ENCODE assay signal across 8 cellular contexts in the genomic region with DNA sequence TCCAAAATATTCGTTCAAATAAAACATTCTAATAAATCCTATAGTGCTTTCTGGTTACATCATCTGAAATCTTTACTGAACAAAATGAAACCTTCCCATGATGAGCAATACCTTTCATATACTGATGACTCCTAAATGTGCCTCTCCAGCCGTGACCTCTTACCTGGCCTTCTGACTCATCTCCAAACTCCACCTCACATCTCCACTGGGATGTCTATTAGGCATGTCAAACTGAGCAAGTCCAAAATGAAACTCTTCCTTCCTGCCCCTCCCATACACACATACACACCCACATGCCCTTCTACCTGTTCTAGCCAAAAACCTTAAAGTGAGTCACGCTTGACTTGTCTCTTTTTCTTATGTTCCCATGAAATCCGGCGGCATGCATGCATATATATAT. TPM values are rescaled to one million over a fixed set of nuclear protein-coding genes. Genes with fewer than 3 reads are reported as not detected.
DNase-seq lines count a peak whose midpoint lies in the region; ATAC-seq and TF ChIP-seq lines count a peak whose summit lies in the region.

No MANE protein-coding gene starts in this region.

- intact Hi-C loops in natural killer cell (cut with micrococcal nuclease) (no loop called here), ascending aorta (cut with DNase I) (no loop called here)

- POLR2A ChIA-PET in RWPE1 (lab: Yijun Ruan, JAX; ENCODE audit: low non-redundant PET), result interaction anchor here (0.6 kb wide), 1 partner anchor 39 kb away, joined by 3 read pairs; no protein-coding TSS in a partner anchor

- TF ChIP-seq CTCF in RWPE1 (conservative IDR thresholded peaks at IDR 0.05; ENCODE audit: low read depth) (no peak), natural killer cell (IDR thresholded peaks at IDR 0.05) (no peak), endodermal cell (conservative IDR thresholded peaks at IDR 0.05) (no peak), ascending aorta (IDR thresholded peaks at IDR 0.05) (no peak), osteoblast (IDR thresholded peaks at IDR 0.05; ENCODE audit: extremely low read depth, low read depth, low read length) (no peak)

- H3K36me3 Mint-ChIP-seq in natural killer cell, result peaks cover 26% of the 10 kb centered on the region
- H3K36me3 Mint-ChIP-seq in endodermal cell (ENCODE audit: low read depth), result no peaks in the 10 kb centered on the region

- peak overlapping the region; percentile 81 for H3K27ac ChIP-seq in RWPE1
- no peak overlapping the region for H3K27ac ChIP-seq in endodermal cell (ENCODE audit: low read depth, low read length)
- no peak overlapping the region for H3K27ac ChIP-seq in ascending aorta
- H3K27ac ChIP-seq in osteoblast (ENCODE audit: low read depth, low read length), result no peak overlapping the region

- H3K9me3 ChIP-seq in endodermal cell (ENCODE audit: control insufficient read depth, low read length) (no peaks in the 10 kb centered on the region), ascending aorta (no peaks in the 10 kb centered on the region), osteoblast (ENCODE audit: low read depth, low read length) (no peaks in the 10 kb centered on the region)

- H3K4me3 ChIP-seq in endodermal cell (ENCODE audit: low read length), result no peak overlapping the region
- H3K4me3 ChIP-seq in ascending aorta, result no peak overlapping the region
- no peak overlapping the region for H3K4me3 ChIP-seq in osteoblast (ENCODE audit: insufficient read depth, low read length)

- ATAC-seq in GM18861 (IDR thresholded peaks at IDR 0.05; ENCODE audit: unreplicated experiment) (peak; percentile 91), HG02678 (IDR thresholded peaks at IDR 0.05; ENCODE audit: unreplicated experiment) (peak; percentile 88), natural killer cell (peak in 1 of 3 donors; percentile 47)

- H3K36me3 ChIP-seq in endodermal cell (ENCODE audit: control insufficient read depth, insufficient read depth, low read length) (no peaks in the 10 kb centered on the region), ascending aorta (no peaks in the 10 kb centered on the region), osteoblast (ENCODE audit: insufficient read depth, low read length) (no peaks in the 10 kb centered on the region)

- no peaks in the 10 kb centered on the region for H4K20me1 ChIP-seq in osteoblast (ENCODE audit: insufficient read depth, low read length)

- H3K27me3 Mint-ChIP-seq in natural killer cell (ENCODE audit: low read depth in 2 of 2) (no peaks in the 10 kb centered on the region), endodermal cell (ENCODE audit: insufficient read depth) (no peaks in the 10 kb centered on the region)

- no peak overlapping the region for H2AFZ ChIP-seq in osteoblast (ENCODE audit: low read length)

- DNase-seq in RWPE1 (ENCODE audit: low spot score), result peak; percentile 98
- no peak for DNase-seq in natural killer cell
- no peak for DNase-seq in endodermal cell
- no peak for DNase-seq in ascending aorta (ENCODE audit: low spot score in 2 of 2)
- no peak for DNase-seq in mesenteric fat pad (ENCODE audit: low spot score)
- no peak for DNase-seq in osteoblast (ENCODE audit: insufficient read length, low spot score, missing footprints)

- H3K9me3 Mint-ChIP-seq in natural killer cell (no peaks in the 10 kb centered on the region), endodermal cell (no peaks in the 10 kb centered on the region)

- H3K4me3 Mint-ChIP-seq in natural killer cell (no peak overlapping the region), endodermal cell (no peak overlapping the region)

- no peaks in the 10 kb centered on the region for H3K79me2 ChIP-seq in osteoblast (ENCODE audit: insufficient read depth, low read length)

- 88 to 95% methylated on average over 2 to 3 of the region's 5 CpGs for WGBS in endodermal cell (ENCODE audit: insufficient coverage in 1 of 2, insufficient read length in 1 of 2), 2 experiments

- H3K27ac Mint-ChIP-seq in natural killer cell (peak overlapping the region; percentile 84 to 86), endodermal cell (no peak overlapping the region)

- H3K4me1 Mint-ChIP-seq in natural killer cell (peaks cover 51 to 53% of the 10 kb centered on the region in 2 donors), endodermal cell (peaks cover 4% of the 10 kb centered on the region)

- H3K4me1 ChIP-seq in endodermal cell (ENCODE audit: control insufficient read depth, insufficient read depth, low read length) (no peaks in the 10 kb centered on the region), ascending aorta (no peaks in the 10 kb centered on the region), osteoblast (ENCODE audit: insufficient read depth, low read length) (no peaks in the 10 kb centered on the region)

- CTCF ChIA-PET in RWPE1 (lab: Yijun Ruan, JAX), result no interaction called here

- H3K4me2 ChIP-seq in osteoblast (ENCODE audit: insufficient read depth, low read length), result no peak overlapping the region

- H3K9ac ChIP-seq in endodermal cell (ENCODE audit: extremely low read depth, low read length, poor library complexity, severe bottlenecking), result no peak overlapping the region

- H3K27me3 ChIP-seq in endodermal cell (ENCODE audit: control insufficient read depth, insufficient read depth, low read length, poor library complexity, severe bottlenecking), result no peaks in the 10 kb centered on the region
- no peaks in the 10 kb centered on the region for H3K27me3 ChIP-seq in ascending aorta
- H3K27me3 ChIP-seq in osteoblast (ENCODE audit: insufficient read depth, low read length), result no peaks in the 10 kb centered on the region

RNA-seq across cellular contexts. Expression of a gene that starts 22.9 kb away (rescaled TPM):
- total RNA-seq in natural killer cell (100 to 1,000 TPM; 202 to 302 (median 301) TPM), endodermal cell (under 1 TPM; 0.82 to 0.90 TPM), ascending aorta (10.9 TPM), mesenteric fat pad (22.2 TPM), osteoblast (10.6 and 13.0 TPM in 2 replicates)
- 0.46 TPM for polyA plus RNA-seq in endodermal cell (2013, experiment 1 of 2)
- polyA plus RNA-seq in endodermal cell (2013, experiment 2 of 2), result 0.91 TPM
